1 cellular context compared by ENCODE assay signal in the genomic region with DNA sequence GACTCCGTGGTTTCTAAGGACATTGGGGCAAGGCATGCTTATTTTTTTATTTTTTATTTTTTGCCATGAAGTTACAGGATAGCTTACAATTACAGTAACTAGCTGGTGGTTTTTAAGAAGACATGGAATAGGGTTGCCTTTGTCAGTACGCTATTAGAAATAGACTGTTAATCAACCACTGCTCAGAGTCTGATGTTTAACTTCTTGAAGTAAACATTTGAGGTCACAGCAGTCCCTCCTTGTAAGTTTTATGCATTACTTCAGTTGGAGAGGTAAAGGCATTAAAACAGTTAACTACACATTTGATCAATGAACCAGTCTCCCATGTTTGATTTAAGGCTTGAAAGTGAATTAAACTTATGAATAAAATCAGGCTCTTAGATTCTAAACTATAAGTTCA.
TF ChIP-seq lines count a peak whose summit lies in the region.

No MANE protein-coding gene starts in this region.

TF ChIP-seq in GM12878, 131 proteins besides CTCF, POLR2A, EP300 and RAD21 (continued from another document):
- TF ChIP-seq, protein P1, sequence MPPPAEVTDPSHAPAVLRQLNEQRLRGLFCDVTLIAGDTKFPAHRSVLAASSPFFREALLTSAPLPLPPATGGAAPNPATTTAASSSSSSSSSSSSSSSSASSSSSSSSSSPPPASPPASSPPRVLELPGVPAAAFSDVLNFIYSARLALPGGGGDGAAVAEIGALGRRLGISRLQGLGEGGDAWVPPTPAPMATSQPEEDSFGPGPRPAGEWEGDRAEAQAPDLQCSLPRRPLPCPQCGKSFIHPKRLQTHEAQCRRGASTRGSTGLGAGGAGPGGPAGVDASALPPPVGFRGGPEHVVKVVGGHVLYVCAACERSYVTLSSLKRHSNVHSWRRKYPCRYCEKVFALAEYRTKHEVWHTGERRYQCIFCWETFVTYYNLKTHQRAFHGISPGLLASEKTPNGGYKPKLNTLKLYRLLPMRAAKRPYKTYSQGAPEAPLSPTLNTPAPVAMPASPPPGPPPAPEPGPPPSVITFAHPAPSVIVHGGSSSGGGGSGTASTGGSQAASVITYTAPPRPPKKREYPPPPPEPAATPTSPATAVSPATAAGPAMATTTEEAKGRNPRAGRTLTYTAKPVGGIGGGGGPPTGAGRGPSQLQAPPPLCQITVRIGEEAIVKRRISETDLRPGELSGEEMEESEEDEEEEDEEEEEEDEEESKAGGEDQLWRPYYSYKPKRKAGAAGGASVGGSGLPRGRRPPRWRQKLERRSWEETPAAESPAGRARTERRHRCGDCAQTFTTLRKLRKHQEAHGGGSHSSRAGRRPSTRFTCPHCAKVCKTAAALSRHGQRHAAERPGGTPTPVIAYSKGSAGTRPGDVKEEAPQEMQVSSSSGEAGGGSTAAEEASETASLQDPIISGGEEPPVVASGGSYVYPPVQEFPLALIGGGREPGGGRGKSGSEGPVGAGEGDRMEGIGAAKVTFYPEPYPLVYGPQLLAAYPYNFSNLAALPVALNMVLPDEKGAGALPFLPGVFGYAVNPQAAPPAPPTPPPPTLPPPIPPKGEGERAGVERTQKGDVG (CRISPR knock-in tag; IDR thresholded peaks at IDR 0.05) = no peak
- no peak for TF ChIP-seq PRDM15 (CRISPR knock-in tag; IDR thresholded peaks at IDR 0.05)
- no peak for TF ChIP-seq HDAC2 (IDR thresholded peaks at IDR 0.05)
- TF ChIP-seq, protein P2, sequence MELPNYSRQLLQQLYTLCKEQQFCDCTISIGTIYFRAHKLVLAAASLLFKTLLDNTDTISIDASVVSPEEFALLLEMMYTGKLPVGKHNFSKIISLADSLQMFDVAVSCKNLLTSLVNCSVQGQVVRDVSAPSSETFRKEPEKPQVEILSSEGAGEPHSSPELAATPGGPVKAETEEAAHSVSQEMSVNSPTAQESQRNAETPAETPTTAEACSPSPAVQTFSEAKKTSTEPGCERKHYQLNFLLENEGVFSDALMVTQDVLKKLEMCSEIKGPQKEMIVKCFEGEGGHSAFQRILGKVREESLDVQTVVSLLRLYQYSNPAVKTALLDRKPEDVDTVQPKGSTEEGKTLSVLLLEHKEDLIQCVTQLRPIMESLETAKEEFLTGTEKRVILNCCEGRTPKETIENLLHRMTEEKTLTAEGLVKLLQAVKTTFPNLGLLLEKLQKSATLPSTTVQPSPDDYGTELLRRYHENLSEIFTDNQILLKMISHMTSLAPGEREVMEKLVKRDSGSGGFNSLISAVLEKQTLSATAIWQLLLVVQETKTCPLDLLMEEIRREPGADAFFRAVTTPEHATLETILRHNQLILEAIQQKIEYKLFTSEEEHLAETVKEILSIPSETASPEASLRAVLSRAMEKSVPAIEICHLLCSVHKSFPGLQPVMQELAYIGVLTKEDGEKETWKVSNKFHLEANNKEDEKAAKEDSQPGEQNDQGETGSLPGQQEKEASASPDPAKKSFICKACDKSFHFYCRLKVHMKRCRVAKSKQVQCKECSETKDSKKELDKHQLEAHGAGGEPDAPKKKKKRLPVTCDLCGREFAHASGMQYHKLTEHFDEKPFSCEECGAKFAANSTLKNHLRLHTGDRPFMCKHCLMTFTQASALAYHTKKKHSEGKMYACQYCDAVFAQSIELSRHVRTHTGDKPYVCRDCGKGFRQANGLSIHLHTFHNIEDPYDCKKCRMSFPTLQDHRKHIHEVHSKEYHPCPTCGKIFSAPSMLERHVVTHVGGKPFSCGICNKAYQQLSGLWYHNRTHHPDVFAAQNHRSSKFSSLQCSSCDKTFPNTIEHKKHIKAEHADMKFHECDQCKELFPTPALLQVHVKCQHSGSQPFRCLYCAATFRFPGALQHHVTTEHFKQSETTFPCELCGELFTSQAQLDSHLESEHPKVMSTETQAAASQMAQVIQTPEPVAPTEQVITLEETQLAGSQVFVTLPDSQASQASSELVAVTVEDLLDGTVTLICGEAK (IDR thresholded peaks at IDR 0.05; ENCODE audit: borderline replicate concordance) = no peak
- TF ChIP-seq JUNB (IDR thresholded peaks at IDR 0.05) = no peak
